ENCODE assay signal across 21 cellular contexts in genomic region chr4:831483-831805, GRCh38. TPM values are rescaled to one million over a fixed set of nuclear protein-coding genes. Genes with fewer than 3 reads are reported as not detected.
DNase-seq lines count a peak whose midpoint lies in the region; ATAC-seq, FAIRE-seq and TF ChIP-seq lines count a peak whose summit lies in the region.
"Had no signal": no experiment of that assay in that cellular context is flagged by ENCODE, and none has a peak within 500 bp of the region (broad histone marks: within the 10 kb centered on the region; RNA-seq: fewer than 3 reads in every experiment).

No MANE protein-coding gene starts in this region.

- FAIRE-seq in bronchial epithelial cell (lab: Jason Lieb, UNC), result peak; percentile 7
- FAIRE-seq: A204.1, D721Med, G401.6, GM12891, HTR-8/SVneo had no signal

- peaks cover 2 to 42% (median 28%) of the 10 kb centered on the region in 7 donors for H3K27me3 ChIP-seq in heart right ventricle
- H3K27me3 ChIP-seq in bronchial epithelial cell (ENCODE audit: control insufficient read depth, insufficient read depth, low read length), result peaks cover 18% of the 10 kb centered on the region
- H3K27me3 ChIP-seq: BE2C had no signal

- intact Hi-C loops in cardiac septum (cut with DNase I), result no loop called here
- intact Hi-C loops in heart right ventricle (cut with DNase I), result no loop called here
- intact Hi-C loops in mucosa of descending colon (cut with DNase I, micrococcal nuclease), result no loop called here

- WGBS in heart right ventricle, 2 donors, result 57 to 66% methylated on average over 3 of the region's 3 CpGs

- no peaks in the 10 kb centered on the region for H3K36me3 ChIP-seq in heart right ventricle
- no peaks in the 10 kb centered on the region for H3K36me3 ChIP-seq in bronchial epithelial cell (ENCODE audit: control insufficient read depth, insufficient read depth, low read length)
- no peaks in the 10 kb centered on the region for H3K36me3 ChIP-seq in mucosa of descending colon (ENCODE audit: low read depth)
- H3K36me3 ChIP-seq: BE2C had no signal

- peaks cover 0 to 46% (median 6%) of the 10 kb centered on the region in 9 donors for H3K4me1 ChIP-seq in heart right ventricle
- peaks cover 3% of the 10 kb centered on the region for H3K4me1 ChIP-seq in mucosa of descending colon (ENCODE audit: low read depth)
- H3K4me1 ChIP-seq: BE2C had no signal

- ATAC-seq in heart right ventricle (no peak), mucosa of descending colon (no peak), HG03378 (IDR thresholded peaks at IDR 0.05; ENCODE audit: unreplicated experiment) (no peak)
- ATAC-seq: CD8-positive, alpha-beta T cell; GM23338 had no signal

- H3K9me3 ChIP-seq in heart right ventricle, result peaks cover 0 to 10% (median 0%) of the 10 kb centered on the region in 11 donors
- no peaks in the 10 kb centered on the region for H3K9me3 ChIP-seq in mucosa of descending colon

- DNase-seq in cardiac septum (ENCODE audit: low spot score) (peak; percentile 64), heart right ventricle (no peak), bronchial epithelial cell (ENCODE audit: low read depth) (no peak), mucosa of descending colon (peak in 2 of 3 donors; percentile 14 to 19), AML-193 (lab: John Stamatoyannopoulos, UW) (no peak), HUDEP-2 (lab: John Stamatoyannopoulos, UW; ENCODE audit: unreplicated experiment in 76 of 76) (no peak)
- DNase-seq: BE2C; CD8-positive, alpha-beta T cell; COR-L47; DMS153; DMS79 treated with DMSO at 0.1 percent for 48 hours; EL; H9 had no signal

- H3K4me3 ChIP-seq in heart right ventricle, result peak overlapping the region in 2 of 10 donors; percentile 3 to 20
- no peak overlapping the region for H3K4me3 ChIP-seq in bronchial epithelial cell (ENCODE audit: low read depth, low read length)
- no peak overlapping the region for H3K4me3 ChIP-seq in mucosa of descending colon
- H3K4me3 ChIP-seq: GM23338 had no signal

- peak overlapping the region in 1 of 10 donors; percentile 22 for H3K27ac ChIP-seq in heart right ventricle

- TF ChIP-seq CTCF in heart right ventricle (IDR thresholded peaks at IDR 0.05), result no peak
- TF ChIP-seq CTCF in bronchial epithelial cell (IDR thresholded peaks at IDR 0.05; ENCODE audit: insufficient read depth, low read length, severe bottlenecking), result no peak
- no peak for TF ChIP-seq CTCF in mucosa of descending colon (IDR thresholded peaks at IDR 0.05)

RNA-seq across cellular contexts. Expression of gene CPLX1, which starts 5.5 kb away (rescaled TPM):
- total RNA-seq in cardiac septum (9.4 TPM), heart right ventricle (1 to 10 TPM; 1.5 to 4.8 (median 2.2) TPM), bronchial epithelial cell (not detected in 2 replicates), mucosa of descending colon (1 to 10 TPM; 1.9 to 3.4 (median 2.7) TPM)
- 10 to 100 TPM in 1 of 2 donors, 1 to 10 TPM in 1; 2.1 to 10.8 TPM for polyA plus RNA-seq in heart right ventricle
- polyA plus RNA-seq: CD14-positive monocyte had no signal

Comparison
In these comparisons a context has a peak if more than half of its experiments do, and no peak if none do; other contexts are left out.
1. DNase-seq: peak in cardiac septum (single experiment) and mucosa of descending colon (2 of 3); none in heart right ventricle (0 of 2), bronchial epithelial cell (single experiment), AML-193 (0 of 2) and HUDEP-2 (0 of 76).